In the genomic region with DNA sequence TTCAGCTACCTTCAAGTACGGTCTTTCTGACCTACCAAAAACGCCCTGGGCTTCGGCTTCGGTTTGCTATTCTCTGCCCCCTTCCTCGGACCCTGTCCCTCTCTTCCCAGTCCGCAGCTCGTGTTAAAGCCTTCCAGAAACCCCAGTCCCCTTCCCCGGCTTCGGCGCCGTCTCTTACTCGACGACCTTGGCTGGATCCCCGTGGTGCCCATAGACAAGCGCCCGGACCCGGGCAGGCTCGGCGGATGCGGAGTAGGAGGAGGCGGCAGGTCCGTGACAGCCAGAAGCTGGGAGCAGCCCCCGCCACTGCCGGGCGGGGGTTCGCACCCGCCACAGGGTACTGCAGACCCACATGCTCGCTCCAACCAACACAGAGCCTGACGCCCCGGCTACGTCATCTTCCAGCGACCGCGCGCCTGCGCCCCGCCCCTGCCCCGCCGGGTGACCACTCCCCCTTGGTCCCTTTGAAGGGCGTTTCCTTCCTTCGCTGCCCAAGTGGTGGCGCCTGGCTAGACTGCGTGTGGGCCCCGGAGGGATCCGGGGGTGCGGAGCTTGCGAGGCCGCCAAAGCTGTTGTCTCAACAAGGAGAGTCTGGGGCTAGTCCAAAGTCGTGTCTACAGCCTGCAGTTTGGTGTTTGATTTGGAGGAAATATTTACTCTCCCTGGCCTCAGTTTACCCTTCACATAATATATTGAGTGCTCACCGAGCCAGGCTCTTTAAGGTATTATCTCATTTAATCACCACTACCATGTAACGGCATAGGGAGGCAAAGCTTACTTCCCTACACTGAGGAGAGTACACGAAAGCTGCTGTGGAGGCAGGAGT, we compare ENCODE assay signal across 1 cellular context.
TF ChIP-seq lines count a peak whose summit lies in the region.

A gene with protein sequence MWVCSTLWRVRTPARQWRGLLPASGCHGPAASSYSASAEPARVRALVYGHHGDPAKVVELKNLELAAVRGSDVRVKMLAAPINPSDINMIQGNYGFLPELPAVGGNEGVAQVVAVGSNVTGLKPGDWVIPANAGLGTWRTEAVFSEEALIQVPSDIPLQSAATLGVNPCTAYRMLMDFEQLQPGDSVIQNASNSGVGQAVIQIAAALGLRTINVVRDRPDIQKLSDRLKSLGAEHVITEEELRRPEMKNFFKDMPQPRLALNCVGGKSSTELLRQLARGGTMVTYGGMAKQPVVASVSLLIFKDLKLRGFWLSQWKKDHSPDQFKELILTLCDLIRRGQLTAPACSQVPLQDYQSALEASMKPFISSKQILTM (minus strand): TSS at position 382 of the 826 bp plus-strand sequence. CDS start 28 bp downstream, at position 354.

TF ChIP-seq in K562, 482 proteins besides CTCF, POLR2A, EP300 and RAD21 (continued from another document and continues in another):
- TF ChIP-seq, protein P1, sequence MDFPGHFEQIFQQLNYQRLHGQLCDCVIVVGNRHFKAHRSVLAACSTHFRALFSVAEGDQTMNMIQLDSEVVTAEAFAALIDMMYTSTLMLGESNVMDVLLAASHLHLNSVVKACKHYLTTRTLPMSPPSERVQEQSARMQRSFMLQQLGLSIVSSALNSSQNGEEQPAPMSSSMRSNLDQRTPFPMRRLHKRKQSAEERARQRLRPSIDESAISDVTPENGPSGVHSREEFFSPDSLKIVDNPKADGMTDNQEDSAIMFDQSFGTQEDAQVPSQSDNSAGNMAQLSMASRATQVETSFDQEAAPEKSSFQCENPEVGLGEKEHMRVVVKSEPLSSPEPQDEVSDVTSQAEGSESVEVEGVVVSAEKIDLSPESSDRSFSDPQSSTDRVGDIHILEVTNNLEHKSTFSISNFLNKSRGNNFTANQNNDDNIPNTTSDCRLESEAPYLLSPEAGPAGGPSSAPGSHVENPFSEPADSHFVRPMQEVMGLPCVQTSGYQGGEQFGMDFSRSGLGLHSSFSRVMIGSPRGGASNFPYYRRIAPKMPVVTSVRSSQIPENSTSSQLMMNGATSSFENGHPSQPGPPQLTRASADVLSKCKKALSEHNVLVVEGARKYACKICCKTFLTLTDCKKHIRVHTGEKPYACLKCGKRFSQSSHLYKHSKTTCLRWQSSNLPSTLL (IDR thresholded peaks at IDR 0.05), result no peak
- TF ChIP-seq CEBPB (tag; IDR thresholded peaks at IDR 0.05) (no peak), JUN (IDR thresholded peaks at IDR 0.05; ENCODE audit: borderline replicate concordance, low read depth, low read length) (peak; percentile 80; the same call in 1 of the 2 replicates), JUN (CRISPR knock-in tag; IDR thresholded peaks at IDR 0.05; ENCODE audit: borderline replicate concordance) (0 out of 2 replicates have a peak, but pooled peaks have one; percentile 44), E2F3 (CRISPR knock-in tag; IDR thresholded peaks at IDR 0.05) (peak; percentile 80; the same call in 1 of the 2 replicates), DIDO1 (tag; IDR thresholded peaks at IDR 0.05; ENCODE audit: low read depth) (peak; percentile 69), ZNF830 (CRISPR knock-in tag; IDR thresholded peaks at IDR 0.05) (peak; percentile 88; the same call in 1 of the 2 replicates), JUND (IDR thresholded peaks at IDR 0.05; ENCODE audit: borderline replicate concordance, low read depth, low read length) (peak; percentile 78), JUND (tag; IDR thresholded peaks at IDR 0.05; ENCODE audit: borderline replicate concordance, low read depth, low read length) (peak; percentile 72; the same call in 1 of the 3 replicates), CREBBP (IDR thresholded peaks at IDR 0.05; ENCODE audit: low read depth, low read length) (no peak), TBP (optimal IDR thresholded peaks at IDR 0.05; ENCODE audit: low read depth, low read length) (peak; percentile 80), ZNF12 (CRISPR knock-in tag; IDR thresholded peaks at IDR 0.05) (no peak), ZNF316 (IDR thresholded peaks at IDR 0.05) (no peak), NFIC (IDR thresholded peaks at IDR 0.05) (peak; percentile 71), BRCA1 (IDR thresholded peaks at IDR 0.05) (no peak), BRCA1 (CRISPR knock-in tag; IDR thresholded peaks at IDR 0.05) (no peak), SRSF1 (IDR thresholded peaks at IDR 0.05; ENCODE audit: low read depth, low read length) (no peak), NCOA2 (IDR thresholded peaks at IDR 0.05; ENCODE audit: partially characterized antibody in 2 of 2) (no peak), NR1H2 (CRISPR knock-in tag; IDR thresholded peaks at IDR 0.05) (0 out of 2 replicates have a peak, but pooled peaks have one; percentile 66), ZNF253 (CRISPR knock-in tag; conservative IDR thresholded peaks at IDR 0.05) (no peak), KDM1A (IDR thresholded peaks at IDR 0.05) (peak in 1 of 2 experiments; percentile 51; a peak in 2 of 4 replicates), NCOR1 (IDR thresholded peaks at IDR 0.05) (peak; percentile 49; the same call in 1 of the 2 replicates), SIN3A (IDR thresholded peaks at IDR 0.05; ENCODE audit: borderline replicate concordance in 2 of 2, control insufficient read depth in 1 of 2, low read depth in 2 of 2, low read length in 2 of 2) (peak; percentile 96 to 98), LARP7 (IDR thresholded peaks at IDR 0.05) (no peak), MAZ (CRISPR knock-in tag; conservative IDR thresholded peaks at IDR 0.05 in 1 of 2, IDR thresholded peaks at IDR 0.05 in 1 of 2) (peak; percentile 86 to 98), CHD1 (IDR thresholded peaks at IDR 0.05; ENCODE audit: low read length) (no peak), TCF3 (CRISPR knock-in tag; IDR thresholded peaks at IDR 0.05) (no peak), CCAR2 (IDR thresholded peaks at IDR 0.05; ENCODE audit: low read depth, low read length) (no peak), NBN (IDR thresholded peaks at IDR 0.05; ENCODE audit: low read depth) (peak; percentile 74; the same call in 1 of the 2 replicates), RBBP5 (IDR thresholded peaks at IDR 0.05; ENCODE audit: borderline replicate concordance, insufficient read depth, low read length, poor library complexity, severe bottlenecking) (peak; percentile 96), CHD4 (IDR thresholded peaks at IDR 0.05; ENCODE audit: insufficient read depth, insufficient replicate concordance, low read depth, low read length, poor library complexity, severe bottlenecking) (peak; percentile 54), MEIS2 (IDR thresholded peaks at IDR 0.05; ENCODE audit: partially characterized antibody) (peak; percentile 50), DPF2 (IDR thresholded peaks at IDR 0.05) (0 out of 2 replicates have a peak, but pooled peaks have one; percentile 34), RB1 (IDR thresholded peaks at IDR 0.05; ENCODE audit: low read depth) (peak; percentile 68; the same call in 1 of the 2 replicates), ZNF3 (CRISPR knock-in tag; IDR thresholded peaks at IDR 0.05) (no peak), CCNT2 (IDR thresholded peaks at IDR 0.05; ENCODE audit: borderline replicate concordance, extremely low read depth, insufficient read length, low read depth, low read length) (peak; percentile 79), RBM14 (IDR thresholded peaks at IDR 0.05; ENCODE audit: borderline replicate concordance, insufficient read depth, low read depth, low read length) (no peak), RNF2 (IDR thresholded peaks at IDR 0.05) (peak; percentile 75; the same call in 1 of the 2 replicates), XRCC5 (IDR thresholded peaks at IDR 0.05; ENCODE audit: low read depth, low read length) (peak; percentile 53), STAT5A (IDR thresholded peaks at IDR 0.05; ENCODE audit: borderline replicate concordance, low read length) (no peak), MTA3 (IDR thresholded peaks at IDR 0.05; ENCODE audit: borderline replicate concordance) (peak; percentile 87; the same call in 1 of the 2 replicates), KAT7 (CRISPR knock-in tag; IDR thresholded peaks at IDR 0.05; ENCODE audit: borderline replicate concordance) (0 out of 2 replicates have a peak, but pooled peaks have one; percentile 24), POU5F1 (IDR thresholded peaks at IDR 0.05; ENCODE audit: borderline replicate concordance, low read depth, low read length, partially characterized antibody) (no peak)
- TF ChIP-seq, protein P2, sequence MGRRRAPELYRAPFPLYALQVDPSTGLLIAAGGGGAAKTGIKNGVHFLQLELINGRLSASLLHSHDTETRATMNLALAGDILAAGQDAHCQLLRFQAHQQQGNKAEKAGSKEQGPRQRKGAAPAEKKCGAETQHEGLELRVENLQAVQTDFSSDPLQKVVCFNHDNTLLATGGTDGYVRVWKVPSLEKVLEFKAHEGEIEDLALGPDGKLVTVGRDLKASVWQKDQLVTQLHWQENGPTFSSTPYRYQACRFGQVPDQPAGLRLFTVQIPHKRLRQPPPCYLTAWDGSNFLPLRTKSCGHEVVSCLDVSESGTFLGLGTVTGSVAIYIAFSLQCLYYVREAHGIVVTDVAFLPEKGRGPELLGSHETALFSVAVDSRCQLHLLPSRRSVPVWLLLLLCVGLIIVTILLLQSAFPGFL (CRISPR knock-in tag; IDR thresholded peaks at IDR 0.05), result peak; percentile 81; the same call in 1 of the 2 replicates
- TF ChIP-seq, protein P3, sequence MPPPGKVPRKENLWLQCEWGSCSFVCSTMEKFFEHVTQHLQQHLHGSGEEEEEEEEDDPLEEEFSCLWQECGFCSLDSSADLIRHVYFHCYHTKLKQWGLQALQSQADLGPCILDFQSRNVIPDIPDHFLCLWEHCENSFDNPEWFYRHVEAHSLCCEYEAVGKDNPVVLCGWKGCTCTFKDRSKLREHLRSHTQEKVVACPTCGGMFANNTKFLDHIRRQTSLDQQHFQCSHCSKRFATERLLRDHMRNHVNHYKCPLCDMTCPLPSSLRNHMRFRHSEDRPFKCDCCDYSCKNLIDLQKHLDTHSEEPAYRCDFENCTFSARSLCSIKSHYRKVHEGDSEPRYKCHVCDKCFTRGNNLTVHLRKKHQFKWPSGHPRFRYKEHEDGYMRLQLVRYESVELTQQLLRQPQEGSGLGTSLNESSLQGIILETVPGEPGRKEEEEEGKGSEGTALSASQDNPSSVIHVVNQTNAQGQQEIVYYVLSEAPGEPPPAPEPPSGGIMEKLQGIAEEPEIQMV (tag; conservative IDR thresholded peaks at IDR 0.05; ENCODE audit: low read depth), result no peak
- TF ChIP-seq, protein P4, sequence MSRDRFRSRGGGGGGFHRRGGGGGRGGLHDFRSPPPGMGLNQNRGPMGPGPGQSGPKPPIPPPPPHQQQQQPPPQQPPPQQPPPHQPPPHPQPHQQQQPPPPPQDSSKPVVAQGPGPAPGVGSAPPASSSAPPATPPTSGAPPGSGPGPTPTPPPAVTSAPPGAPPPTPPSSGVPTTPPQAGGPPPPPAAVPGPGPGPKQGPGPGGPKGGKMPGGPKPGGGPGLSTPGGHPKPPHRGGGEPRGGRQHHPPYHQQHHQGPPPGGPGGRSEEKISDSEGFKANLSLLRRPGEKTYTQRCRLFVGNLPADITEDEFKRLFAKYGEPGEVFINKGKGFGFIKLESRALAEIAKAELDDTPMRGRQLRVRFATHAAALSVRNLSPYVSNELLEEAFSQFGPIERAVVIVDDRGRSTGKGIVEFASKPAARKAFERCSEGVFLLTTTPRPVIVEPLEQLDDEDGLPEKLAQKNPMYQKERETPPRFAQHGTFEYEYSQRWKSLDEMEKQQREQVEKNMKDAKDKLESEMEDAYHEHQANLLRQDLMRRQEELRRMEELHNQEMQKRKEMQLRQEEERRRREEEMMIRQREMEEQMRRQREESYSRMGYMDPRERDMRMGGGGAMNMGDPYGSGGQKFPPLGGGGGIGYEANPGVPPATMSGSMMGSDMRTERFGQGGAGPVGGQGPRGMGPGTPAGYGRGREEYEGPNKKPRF (IDR thresholded peaks at IDR 0.05; ENCODE audit: low read depth, low read length), result no peak
- TF ChIP-seq, protein P5, sequence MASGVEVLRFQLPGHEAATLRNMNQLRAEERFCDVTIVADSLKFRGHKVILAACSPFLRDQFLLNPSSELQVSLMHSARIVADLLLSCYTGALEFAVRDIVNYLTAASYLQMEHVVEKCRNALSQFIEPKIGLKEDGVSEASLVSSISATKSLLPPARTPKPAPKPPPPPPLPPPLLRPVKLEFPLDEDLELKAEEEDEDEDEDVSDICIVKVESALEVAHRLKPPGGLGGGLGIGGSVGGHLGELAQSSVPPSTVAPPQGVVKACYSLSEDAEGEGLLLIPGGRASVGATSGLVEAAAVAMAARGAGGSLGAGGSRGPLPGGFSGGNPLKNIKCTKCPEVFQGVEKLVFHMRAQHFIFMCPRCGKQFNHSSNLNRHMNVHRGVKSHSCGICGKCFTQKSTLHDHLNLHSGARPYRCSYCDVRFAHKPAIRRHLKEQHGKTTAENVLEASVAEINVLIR (CRISPR knock-in tag; IDR thresholded peaks at IDR 0.05), result peak; percentile 96
- TF ChIP-seq, protein P6, sequence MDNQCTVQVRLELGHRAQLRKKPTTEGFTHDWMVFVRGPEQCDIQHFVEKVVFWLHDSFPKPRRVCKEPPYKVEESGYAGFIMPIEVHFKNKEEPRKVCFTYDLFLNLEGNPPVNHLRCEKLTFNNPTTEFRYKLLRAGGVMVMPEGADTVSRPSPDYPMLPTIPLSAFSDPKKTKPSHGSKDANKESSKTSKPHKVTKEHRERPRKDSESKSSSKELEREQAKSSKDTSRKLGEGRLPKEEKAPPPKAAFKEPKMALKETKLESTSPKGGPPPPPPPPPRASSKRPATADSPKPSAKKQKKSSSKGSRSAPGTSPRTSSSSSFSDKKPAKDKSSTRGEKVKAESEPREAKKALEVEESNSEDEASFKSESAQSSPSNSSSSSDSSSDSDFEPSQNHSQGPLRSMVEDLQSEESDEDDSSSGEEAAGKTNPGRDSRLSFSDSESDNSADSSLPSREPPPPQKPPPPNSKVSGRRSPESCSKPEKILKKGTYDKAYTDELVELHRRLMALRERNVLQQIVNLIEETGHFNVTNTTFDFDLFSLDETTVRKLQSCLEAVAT (IDR thresholded peaks at IDR 0.05), result peak in 1 of 2 experiments; percentile 76; a peak in 2 of 4 replicates
- TF ChIP-seq, protein P7, sequence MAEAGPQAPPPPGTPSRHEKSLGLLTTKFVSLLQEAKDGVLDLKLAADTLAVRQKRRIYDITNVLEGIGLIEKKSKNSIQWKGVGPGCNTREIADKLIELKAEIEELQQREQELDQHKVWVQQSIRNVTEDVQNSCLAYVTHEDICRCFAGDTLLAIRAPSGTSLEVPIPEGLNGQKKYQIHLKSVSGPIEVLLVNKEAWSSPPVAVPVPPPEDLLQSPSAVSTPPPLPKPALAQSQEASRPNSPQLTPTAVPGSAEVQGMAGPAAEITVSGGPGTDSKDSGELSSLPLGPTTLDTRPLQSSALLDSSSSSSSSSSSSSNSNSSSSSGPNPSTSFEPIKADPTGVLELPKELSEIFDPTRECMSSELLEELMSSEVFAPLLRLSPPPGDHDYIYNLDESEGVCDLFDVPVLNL (CRISPR knock-in tag; IDR thresholded peaks at IDR 0.05; ENCODE audit: low read depth), result no peak
- TF ChIP-seq, protein P8, sequence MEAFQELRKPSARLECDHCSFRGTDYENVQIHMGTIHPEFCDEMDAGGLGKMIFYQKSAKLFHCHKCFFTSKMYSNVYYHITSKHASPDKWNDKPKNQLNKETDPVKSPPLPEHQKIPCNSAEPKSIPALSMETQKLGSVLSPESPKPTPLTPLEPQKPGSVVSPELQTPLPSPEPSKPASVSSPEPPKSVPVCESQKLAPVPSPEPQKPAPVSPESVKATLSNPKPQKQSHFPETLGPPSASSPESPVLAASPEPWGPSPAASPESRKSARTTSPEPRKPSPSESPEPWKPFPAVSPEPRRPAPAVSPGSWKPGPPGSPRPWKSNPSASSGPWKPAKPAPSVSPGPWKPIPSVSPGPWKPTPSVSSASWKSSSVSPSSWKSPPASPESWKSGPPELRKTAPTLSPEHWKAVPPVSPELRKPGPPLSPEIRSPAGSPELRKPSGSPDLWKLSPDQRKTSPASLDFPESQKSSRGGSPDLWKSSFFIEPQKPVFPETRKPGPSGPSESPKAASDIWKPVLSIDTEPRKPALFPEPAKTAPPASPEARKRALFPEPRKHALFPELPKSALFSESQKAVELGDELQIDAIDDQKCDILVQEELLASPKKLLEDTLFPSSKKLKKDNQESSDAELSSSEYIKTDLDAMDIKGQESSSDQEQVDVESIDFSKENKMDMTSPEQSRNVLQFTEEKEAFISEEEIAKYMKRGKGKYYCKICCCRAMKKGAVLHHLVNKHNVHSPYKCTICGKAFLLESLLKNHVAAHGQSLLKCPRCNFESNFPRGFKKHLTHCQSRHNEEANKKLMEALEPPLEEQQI (IDR thresholded peaks at IDR 0.05), result no peak
